Comparison of ENCODE assay signal across 36 cellular contexts in genomic region chr20:32619586-32619985, GRCh38. TPM values are rescaled to one million over a fixed set of nuclear protein-coding genes. Genes with fewer than 3 reads are reported as not detected.
"Had no signal": no experiment of that assay in that cellular context is flagged by ENCODE, and none has a peak within 500 bp of the region (broad histone marks: within the 10 kb centered on the region; RNA-seq: fewer than 3 reads in every experiment).

No MANE protein-coding gene starts in this region.

- H3K27me3 ChIP-seq: adrenal gland, body of pancreas had no signal

- H3K36me3 ChIP-seq: adrenal gland, esophagus squamous epithelium, gastroesophageal sphincter, heart right ventricle had no signal

- FAIRE-seq: colon, endometrium, endothelial cell of umbilical vein had no signal

- H3K4me1 ChIP-seq: adrenal gland, body of pancreas, esophagus squamous epithelium, gastroesophageal sphincter, heart right ventricle had no signal

- H3K9me3 ChIP-seq: adrenal gland, body of pancreas, esophagus squamous epithelium, gastroesophageal sphincter, heart right ventricle had no signal

- ATAC-seq: activated CD4-positive, alpha-beta T cell treated with anti-CD3 and anti-CD28 coated beads for 36 hours; activated CD8-positive, alpha-beta memory T cell treated with anti-CD3 and anti-CD28 coated beads, Interleukin-2, amount 10 ng/mL, durations not matched to agents 7 days and 5 days; activated CD8-positive, alpha-beta T cell treated with anti-CD3 and anti-CD28 coated beads, Interleukin-2, amount 10 ng/mL, durations not matched to agents 7 days and 5 days; activated naive CD8-positive, alpha-beta T cell treated with anti-CD3 and anti-CD28 coated beads, Interleukin-2, amount 50 U/mL, for 24 hours; body of pancreas; effector memory CD8-positive, alpha-beta T cell; gastroesophageal sphincter; heart right ventricle had no signal

- H3K4me3 ChIP-seq: adrenal gland, body of pancreas, esophagus squamous epithelium, gastroesophageal sphincter, heart right ventricle had no signal

- DNase-seq: activated CD4-positive, alpha-beta memory T cell treated with anti-CD3 and anti-CD28 coated beads for 36 hours; activated CD4-positive, alpha-beta T cell treated with anti-CD3 and anti-CD28 coated beads for 36 hours; activated CD4-positive, alpha-beta T cell treated with anti-CD3 and anti-CD28 coated beads, Interleukin-2, amount 10 ng/mL, durations not matched to agents 24 days and 14 days; activated CD4-positive, CD25-positive, alpha-beta regulatory T cell; activated CD4-positive, CD25-positive, alpha-beta regulatory T cell treated with anti-CD3 and anti-CD28 coated beads, Interleukin-2, amount 50 U/mL, for 72 hours; activated CD8-positive, alpha-beta memory T cell treated with anti-CD3 and anti-CD28 coated beads, Interleukin-2, amount 10 ng/mL, durations not matched to agents 7 days and 5 days; activated CD8-positive, alpha-beta memory T cell treated with anti-CD3 and anti-CD28 coated beads, Interleukin-2, amount 50 U/mL, for 4 hours; activated CD8-positive, alpha-beta T cell treated with anti-CD3 and anti-CD28 coated beads, Interleukin-2, amount 10 ng/mL, durations not matched to agents 7 days and 5 days; activated effector memory CD4-positive, alpha-beta T cell treated with anti-CD3 and anti-CD28 coated beads, Interleukin-2, amount 50 U/mL, for 16 hours; activated naive CD4-positive, alpha-beta T cell treated with anti-CD3 and anti-CD28 coated beads for 36 hours; activated naive CD8-positive, alpha-beta T cell treated with anti-CD3 and anti-CD28 coated beads for 36 hours; activated naive CD8-positive, alpha-beta T cell treated with anti-CD3 and anti-CD28 coated beads, Interleukin-2, amount 50 U/mL, for 24 hours; activated T-cell treated with anti-CD3 and anti-CD28 coated beads, Interleukin-2, amount 50 U/mL, for 1 hour; activated T-cell treated with anti-CD3 and anti-CD28 coated beads, Interleukin-2, amount 50 U/mL, for 48 hours; adrenal gland; amygdala; aorta; body of pancreas; caudate nucleus; cortex of kidney; dermis blood vessel endothelial cell; effector CD4-positive, alpha-beta T cell; effector memory CD8-positive, alpha-beta T cell; esophagus squamous epithelium; foreskin melanocyte; heart right ventricle; T-helper 2 cell had no signal

- H3K27ac ChIP-seq: adrenal gland, body of pancreas, epithelial cell of prostate, esophagus squamous epithelium, gastroesophageal sphincter, heart right ventricle had no signal

RNA-seq across cellular contexts. Expression of gene C20orf203, which starts 54.2 kb away (rescaled TPM):
- total RNA-seq: activated CD4-positive, alpha-beta T cell treated with anti-CD3 and anti-CD28 coated beads for 36 hours; activated CD8-positive, alpha-beta memory T cell treated with anti-CD3 and anti-CD28 coated beads for 36 hours; activated T-helper 1 cell treated with anti-CD3 and anti-CD28 coated beads, Interleukin-12 subunit alpha, Interleukin-12 subunit beta, Interleukin-2, Interleukin-4 antibody, amounts not matched to agents 30 ng/mL and 10 ng/mL and 1 ng/mL, durations not matched to agents 14 hours and 24 hours and 36 hours; dermis blood vessel endothelial cell; endothelial cell of umbilical vein; esophagus squamous epithelium; fibroblast of villous mesenchyme; glomerular endothelial cell had no signal
- polyA plus RNA-seq: endothelial cell of umbilical vein had no signal
